16 cellular contexts compared by ENCODE assay signal in genomic region chr1:177118901-177119300, GRCh38. TPM values are rescaled to one million over a fixed set of nuclear protein-coding genes. Genes with fewer than 3 reads are reported as not detected.
DNase-seq lines count a peak whose midpoint lies in the region; ATAC-seq and TF ChIP-seq lines count a peak whose summit lies in the region.
"Had no signal": no experiment of that assay in that cellular context is flagged by ENCODE, and none has a peak within 500 bp of the region (broad histone marks: within the 10 kb centered on the region; RNA-seq: fewer than 3 reads in every experiment).

No MANE protein-coding gene starts in this region.

- CTCF ChIA-PET in CD4-positive, alpha-beta T cell (lab: Charles Lee): no interaction called here

- peaks cover 2% of the 10 kb centered on the region for H3K9me3 Mint-ChIP-seq in CD4-positive, alpha-beta T cell

- no peak overlapping the region for H3K4me3 Mint-ChIP-seq in CD4-positive, alpha-beta T cell
- H3K4me3 Mint-ChIP-seq: CD14-positive monocyte; CD4-positive, alpha-beta memory T cell; HFFc6 had no signal

- H3K9me3 ChIP-seq in esophagus muscularis mucosa: no peaks in the 10 kb centered on the region
- H3K9me3 ChIP-seq in CD4-positive, alpha-beta T cell (ENCODE audit: control insufficient read depth, low read length): no peaks in the 10 kb centered on the region
- H3K9me3 ChIP-seq: HAP-1 had no signal

- ATAC-seq in HG02759 (IDR thresholded peaks at IDR 0.05; ENCODE audit: unreplicated experiment): no peak
- no peak for ATAC-seq in CD4-positive, alpha-beta T cell (ENCODE audit: poor library complexity)

- H3K36me3 Mint-ChIP-seq in CD4-positive, alpha-beta T cell (ENCODE audit: low read depth): no peaks in the 10 kb centered on the region
- H3K36me3 Mint-ChIP-seq: CD14-positive monocyte; CD4-positive, alpha-beta memory T cell had no signal

- no peak for TF ChIP-seq EP300 in esophagus muscularis mucosa (IDR thresholded peaks at IDR 0.05)

- no peak overlapping the region for H3K4me3 ChIP-seq in esophagus muscularis mucosa
- H3K4me3 ChIP-seq: HAP-1 had no signal

- DNase-seq in esophagus muscularis mucosa (ENCODE audit: extremely low spot score): peak; percentile 26
- peak; percentile 70 for DNase-seq in putamen (ENCODE audit: low spot score)
- no peak for DNase-seq in ecto neural progenitor cell (ENCODE audit: low spot score)
- no peak for DNase-seq in CD4-positive, alpha-beta T cell
- DNase-seq: Calu3; CD4-positive, alpha-beta memory T cell; COR-L47; GF-D8; GOT3; HFFc6 had no signal

- H3K4me1 ChIP-seq in esophagus muscularis mucosa: no peaks in the 10 kb centered on the region
- H3K4me1 ChIP-seq: HAP-1 had no signal

- TF ChIP-seq CTCF in esophagus muscularis mucosa (IDR thresholded peaks at IDR 0.05): no peak
- TF ChIP-seq CTCF in CD4-positive, alpha-beta T cell (IDR thresholded peaks at IDR 0.05): no peak

- WGBS in esophagus muscularis mucosa: 83% methylated on average over 4 of the region's 4 CpGs

- H3K27ac ChIP-seq in angular gyrus (ENCODE audit: low read depth, low read length): peak overlapping the region; percentile 27
- H3K27ac ChIP-seq in esophagus muscularis mucosa (replicated peaks in 1 of 4): no peak overlapping the region
- no peak overlapping the region for H3K27ac ChIP-seq in CD4-positive, alpha-beta T cell (ENCODE audit: low read depth, low read length)

- POLR2A ChIA-PET in CD4-positive, alpha-beta T cell (lab: Charles Lee): no interaction called here

- H3K27ac Mint-ChIP-seq in CD4-positive, alpha-beta T cell: no peak overlapping the region
- H3K27ac Mint-ChIP-seq: HFFc6 had no signal

- H3K36me3 ChIP-seq in esophagus muscularis mucosa: no peaks in the 10 kb centered on the region
- H3K36me3 ChIP-seq: HAP-1 had no signal

- no peak for TF ChIP-seq POLR2A in esophagus muscularis mucosa (IDR thresholded peaks at IDR 0.05; ENCODE audit: low read depth)

- peaks cover 0 to 4% (median 0%) of the 10 kb centered on the region in 4 donors for H3K27me3 ChIP-seq in esophagus muscularis mucosa
- no peaks in the 10 kb centered on the region for H3K27me3 ChIP-seq in CD4-positive, alpha-beta T cell (ENCODE audit: control insufficient read depth, insufficient read depth, low read length)

- intact Hi-C loops in esophagus muscularis mucosa (cut with DNase I): no loop called here
- intact Hi-C loops in CD4-positive, alpha-beta T cell (cut with DNase I, micrococcal nuclease): no loop called here

- H3K27me3 Mint-ChIP-seq in CD4-positive, alpha-beta T cell: no peaks in the 10 kb centered on the region
- H3K27me3 Mint-ChIP-seq: CD4-positive, alpha-beta memory T cell had no signal

- H3K4me1 Mint-ChIP-seq in CD4-positive, alpha-beta T cell (ENCODE audit: low read depth): no peaks in the 10 kb centered on the region
- H3K4me1 Mint-ChIP-seq: CD14-positive monocyte; CD4-positive, alpha-beta memory T cell had no signal

RNA-seq across cellular contexts. Expression of gene ASTN1, which starts 45.6 kb away (rescaled TPM):
- total RNA-seq in esophagus muscularis mucosa: 1 to 10 TPM; 1.2 to 2.2 (median 1.6) TPM
- not detected for total RNA-seq in CD4-positive, alpha-beta T cell
- total RNA-seq: A172; Calu3; CD4-positive, alpha-beta memory T cell; G401; HFFc6 had no signal

RNA-seq across cellular contexts. Expression of gene BRINP2, which starts 51.9 kb away (rescaled TPM):
- 1 to 10 TPM in 1 of 4 donors, under 1 TPM in 3; 0.42 to 1.7 (median 0.70) TPM for total RNA-seq in esophagus muscularis mucosa
- not detected for total RNA-seq in CD4-positive, alpha-beta T cell
- total RNA-seq: A172; Calu3; CD4-positive, alpha-beta memory T cell; G401; HFFc6 had no signal

Comparison
In these comparisons a context has a peak if more than half of its experiments do, and no peak if none do; other contexts are left out.
1. DNase-seq: peak in esophagus muscularis mucosa (single experiment) and putamen (single experiment); none in ecto neural progenitor cell (single experiment) and CD4-positive, alpha-beta T cell (0 of 10).